In the genomic region with DNA sequence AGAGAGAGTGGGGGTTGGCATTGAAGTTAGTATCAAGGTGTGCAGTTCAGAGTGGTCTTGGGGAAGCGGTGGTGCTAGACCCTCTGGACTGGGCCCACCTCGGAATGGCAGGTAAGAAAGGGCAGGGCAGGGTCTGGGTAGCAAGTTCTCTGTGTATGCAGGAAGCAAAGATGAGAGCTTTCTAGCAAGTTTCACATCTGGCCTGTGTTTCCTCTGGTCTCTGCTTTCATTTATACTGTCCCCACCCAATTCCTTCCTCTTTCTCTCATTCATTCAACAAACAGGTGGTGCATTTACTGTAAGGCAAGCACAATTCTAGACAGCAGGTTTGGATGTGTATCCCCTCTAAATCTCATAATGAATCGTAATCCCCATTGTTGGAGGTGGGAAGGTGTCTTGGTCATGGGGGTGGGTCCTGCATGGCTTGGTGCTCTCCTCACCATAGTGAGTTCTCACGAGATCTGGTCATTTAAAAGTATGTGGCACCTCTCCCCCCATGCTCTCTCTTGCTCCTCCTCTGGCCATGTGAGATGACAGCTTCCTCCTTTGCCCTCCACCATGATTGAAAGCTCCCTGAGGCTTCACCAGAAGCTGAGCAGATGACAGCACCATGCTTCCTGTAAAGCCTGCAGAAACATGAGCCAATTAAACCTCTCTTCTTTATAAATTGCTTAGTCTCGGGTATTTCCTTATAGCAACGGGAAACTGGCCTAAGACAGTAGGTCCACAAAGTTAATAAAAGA, we compare ENCODE assay signal across 1 cellular context.
TF ChIP-seq lines count a peak whose summit lies in the region.

No MANE protein-coding gene starts in this region.

TF ChIP-seq in liver, 16 proteins besides CTCF, POLR2A, EP300 and RAD21 (continued from another document):
- TF ChIP-seq FOXA1 (IDR thresholded peaks at IDR 0.05) (no peak), FOXA2 (IDR thresholded peaks at IDR 0.05) (no peak), EGR1 (IDR thresholded peaks at IDR 0.05; ENCODE audit: low read depth in 2 of 2) (no peak), JUND (IDR thresholded peaks at IDR 0.05) (no peak), TAF1 (conservative IDR thresholded peaks at IDR 0.05) (no peak), RXRA (IDR thresholded peaks at IDR 0.05) (no peak), GABPA (IDR thresholded peaks at IDR 0.05 in 1 of 2, conservative IDR thresholded peaks at IDR 0.05 in 1 of 2) (no peak), HNF4A (conservative IDR thresholded peaks at IDR 0.05) (no peak), NR2F2 (IDR thresholded peaks at IDR 0.05) (no peak), SP1 (IDR thresholded peaks at IDR 0.05) (no peak)
- TF ChIP-seq, protein P1, sequence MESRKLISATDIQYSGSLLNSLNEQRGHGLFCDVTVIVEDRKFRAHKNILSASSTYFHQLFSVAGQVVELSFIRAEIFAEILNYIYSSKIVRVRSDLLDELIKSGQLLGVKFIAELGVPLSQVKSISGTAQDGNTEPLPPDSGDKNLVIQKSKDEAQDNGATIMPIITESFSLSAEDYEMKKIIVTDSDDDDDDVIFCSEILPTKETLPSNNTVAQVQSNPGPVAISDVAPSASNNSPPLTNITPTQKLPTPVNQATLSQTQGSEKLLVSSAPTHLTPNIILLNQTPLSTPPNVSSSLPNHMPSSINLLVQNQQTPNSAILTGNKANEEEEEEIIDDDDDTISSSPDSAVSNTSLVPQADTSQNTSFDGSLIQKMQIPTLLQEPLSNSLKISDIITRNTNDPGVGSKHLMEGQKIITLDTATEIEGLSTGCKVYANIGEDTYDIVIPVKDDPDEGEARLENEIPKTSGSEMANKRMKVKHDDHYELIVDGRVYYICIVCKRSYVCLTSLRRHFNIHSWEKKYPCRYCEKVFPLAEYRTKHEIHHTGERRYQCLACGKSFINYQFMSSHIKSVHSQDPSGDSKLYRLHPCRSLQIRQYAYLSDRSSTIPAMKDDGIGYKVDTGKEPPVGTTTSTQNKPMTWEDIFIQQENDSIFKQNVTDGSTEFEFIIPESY (IDR thresholded peaks at IDR 0.05) = no peak
